19 cellular contexts compared by ENCODE assay signal in the genomic region with DNA sequence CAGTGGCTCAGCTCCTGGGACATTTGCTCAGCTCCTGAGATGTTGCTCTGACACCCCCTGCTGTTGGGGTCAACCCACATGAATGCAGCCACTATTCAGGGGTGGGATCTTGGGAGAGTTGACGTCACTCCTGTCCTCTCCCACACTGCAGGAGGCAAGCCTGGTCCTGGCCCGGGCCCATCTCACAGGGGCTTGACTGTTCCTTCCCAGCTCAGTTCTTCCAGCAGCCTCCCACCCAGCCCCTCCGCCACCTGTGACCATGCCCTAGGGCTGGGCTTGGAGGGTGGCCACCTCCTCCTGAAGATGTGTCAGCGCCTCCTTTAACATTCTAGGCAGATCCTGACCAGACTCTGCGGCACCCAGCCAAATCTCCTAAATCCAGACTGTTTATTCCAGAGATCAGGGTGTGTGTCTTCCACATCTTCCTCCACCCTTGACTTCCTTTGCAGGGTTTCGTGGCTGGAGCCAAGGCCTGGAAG. TPM values are rescaled to one million over a fixed set of nuclear protein-coding genes. Genes with fewer than 3 reads are reported as not detected.
DNase-seq lines count a peak whose midpoint lies in the region; ATAC-seq and TF ChIP-seq lines count a peak whose summit lies in the region.
"Had no signal": no experiment of that assay in that cellular context is flagged by ENCODE, and none has a peak within 500 bp of the region (broad histone marks: within the 10 kb centered on the region; RNA-seq: fewer than 3 reads in every experiment).

No MANE protein-coding gene starts in this region.

- intact Hi-C loops in heart right ventricle (cut with DNase I), result loop anchor here in 7 of 10 donors (5.0 to 10.0 kb wide), 4 partner anchors 134 to 647 kb away; partner anchors contain the start of genes LCOR (in 3 of the 7) and TLL2 (in 3 of the 7)

- H3K27ac ChIP-seq in GM23248 (no peak overlapping the region), VCaP (peak overlapping the region; percentile 92; the same call in 1 of the 2 replicates), heart right ventricle (peak overlapping the region in 2 of 10 donors; percentile 41 to 43), rectal smooth muscle tissue (ENCODE audit: low read depth, low read length) (peak overlapping the region; percentile 45)
- H3K27ac ChIP-seq: BLaER1, vagina had no signal

- WGBS in GM23248 (ENCODE audit: low coverage in 1 of 2, low lambda C conversion rate in 2 of 2, missing lambda C conversion rate in 2 of 2), 2 experiments, result 7 to 8% methylated on average over 6 of the region's 6 CpGs
- 24 to 31% methylated on average over 6 of the region's 6 CpGs for WGBS in heart right ventricle, 2 donors

- ATAC-seq in heart right ventricle (peak in 6 of 8 donors; percentile 35 to 70 (median 48)), HG02884 (IDR thresholded peaks at IDR 0.05; ENCODE audit: unreplicated experiment) (no peak)
- no peak for ATAC-seq in stimulated activated naive B cell treated with anti-CD40 and anti-IgM and Interleukin-4, amounts not matched to agents 10 μg/mL and 1 μg/mL and 100 μg/mL, for 72 hours (replicated peaks)
- ATAC-seq: stimulated activated effector memory CD8-positive, alpha-beta T cell treated with anti-CD3 and anti-CD28 coated beads, Interleukin-12 subunit alpha, Interleukin-12 subunit beta, amount 100 ng/mL, for 72 hours had no signal

- peaks cover 3% of the 10 kb centered on the region in 2 donors for H3K9me3 Mint-ChIP-seq in stimulated activated naive B cell treated with anti-CD40 and anti-IgM and Interleukin-4, amounts not matched to agents 10 μg/mL and 1 μg/mL and 100 μg/mL, for 72 hours
- H3K9me3 Mint-ChIP-seq: stimulated activated effector memory CD8-positive, alpha-beta T cell treated with anti-CD3 and anti-CD28 coated beads, Interleukin-12 subunit alpha, Interleukin-12 subunit beta, amount 100 ng/mL, for 72 hours had no signal

- DNase-seq in GM23248, result peak; percentile 54
- peak; percentile 39 to 59 for DNase-seq in heart right ventricle
- DNase-seq in stimulated activated naive B cell treated with anti-CD40 and anti-IgM and Interleukin-4, amounts not matched to agents 10 μg/mL and 1 μg/mL and 100 μg/mL, for 72 hours, result no peak
- no peak for DNase-seq in MV-4-11 (lab: John Stamatoyannopoulos, UW)
- DNase-seq in RKO (ENCODE audit: low spot score), result no peak
- DNase-seq: activated CD4-positive, alpha-beta T cell treated with anti-CD3 and anti-CD28 coated beads, Interleukin-2, amount 50 U/mL, for 1 hour; anterior cingulate cortex; dermis blood vessel endothelial cell; DMS153; NCI-H1930; NCI-H526 treated with DMSO at 0.1 percent for 48 hours; stimulated activated CD4-positive, alpha-beta T cell treated with anti-CD3 and anti-CD28 coated beads, Interleukin-4, amount 100 ng/mL, for 4 hours had no signal

- in situ Hi-C loops in GM23248 (cut with MboI), result loop anchor here (25.0 kb wide), 2 partner anchors 659 to 834 kb away; no protein-coding TSS in a partner anchor

- H3K9me2 ChIP-seq in GM23248 (ENCODE audit: insufficient read depth), result no peaks in the 10 kb centered on the region

- no peak overlapping the region for H3K4me2 ChIP-seq in GM23248 (ENCODE audit: unreplicated experiment)
- H3K4me2 ChIP-seq: BLaER1 had no signal

- peaks cover 23 to 27% of the 10 kb centered on the region in 2 donors for H3K27me3 Mint-ChIP-seq in stimulated activated naive B cell treated with anti-CD40 and anti-IgM and Interleukin-4, amounts not matched to agents 10 μg/mL and 1 μg/mL and 100 μg/mL, for 72 hours

- peaks cover 0 to 2% of the 10 kb centered on the region in 2 donors for H3K36me3 Mint-ChIP-seq in stimulated activated naive B cell treated with anti-CD40 and anti-IgM and Interleukin-4, amounts not matched to agents 10 μg/mL and 1 μg/mL and 100 μg/mL, for 72 hours
- H3K36me3 Mint-ChIP-seq: stimulated activated effector memory CD8-positive, alpha-beta T cell treated with anti-CD3 and anti-CD28 coated beads, Interleukin-12 subunit alpha, Interleukin-12 subunit beta, amount 100 ng/mL, for 72 hours had no signal

- TF ChIP-seq CTCF in VCaP (conservative IDR thresholded peaks at IDR 0.05) (no peak), heart right ventricle (IDR thresholded peaks at IDR 0.05) (peak in 1 of 9 donors; percentile 14)

- H3K36me3 ChIP-seq in GM23248 (ENCODE audit: low read depth) (no peaks in the 10 kb centered on the region), heart right ventricle (no peaks in the 10 kb centered on the region), rectal smooth muscle tissue (ENCODE audit: control insufficient read depth, insufficient read depth, low read length) (no peaks in the 10 kb centered on the region)
- H3K36me3 ChIP-seq: BLaER1, vagina had no signal

- H3K27me3 ChIP-seq in GM23248 (replicated peaks; ENCODE audit: insufficient read depth) (no peaks in the 10 kb centered on the region; the same call in 1 of the 2 replicates), heart right ventricle (no peaks in the 10 kb centered on the region), rectal smooth muscle tissue (ENCODE audit: control insufficient read depth, insufficient read depth, low read length) (no peaks in the 10 kb centered on the region)
- H3K27me3 ChIP-seq: BLaER1, vagina had no signal

- H3K9me3 ChIP-seq in GM23248 (ENCODE audit: low read depth) (no peaks in the 10 kb centered on the region), heart right ventricle (no peaks in the 10 kb centered on the region)
- H3K9me3 ChIP-seq: BLaER1, vagina had no signal

- H3K4me1 ChIP-seq in GM23248 (ENCODE audit: insufficient read depth) (peaks cover 7% of the 10 kb centered on the region), heart right ventricle (peaks cover 2 to 38% (median 14%) of the 10 kb centered on the region in 9 donors), rectal smooth muscle tissue (ENCODE audit: control insufficient read depth, insufficient read depth, low read length) (peaks cover 29% of the 10 kb centered on the region)

- peaks cover 10 to 22% of the 10 kb centered on the region in 2 donors for H3K4me1 Mint-ChIP-seq in stimulated activated naive B cell treated with anti-CD40 and anti-IgM and Interleukin-4, amounts not matched to agents 10 μg/mL and 1 μg/mL and 100 μg/mL, for 72 hours

- no peaks in the 10 kb centered on the region for H3K79me2 ChIP-seq in GM23248 (ENCODE audit: insufficient read depth)

- no peaks in the 10 kb centered on the region for H4K20me1 ChIP-seq in GM23248 (ENCODE audit: insufficient read depth)
- H4K20me1 ChIP-seq: BLaER1 had no signal

- H3F3A ChIP-seq in GM23248 (ENCODE audit: insufficient read depth), result no peaks in the 10 kb centered on the region

- H3K27ac Mint-ChIP-seq in stimulated activated naive B cell treated with anti-CD40 and anti-IgM and Interleukin-4, amounts not matched to agents 10 μg/mL and 1 μg/mL and 100 μg/mL, for 72 hours, result no peak overlapping the region
- H3K27ac Mint-ChIP-seq: stimulated activated effector memory CD8-positive, alpha-beta T cell treated with anti-CD3 and anti-CD28 coated beads, Interleukin-12 subunit alpha, Interleukin-12 subunit beta, amount 100 ng/mL, for 72 hours had no signal

- H3K4me3 ChIP-seq in GM23248 (no peak overlapping the region), heart right ventricle (no peak overlapping the region), rectal smooth muscle tissue (ENCODE audit: low read length) (no peak overlapping the region)
- H3K4me3 ChIP-seq: BLaER1, vagina had no signal

- H2AFZ ChIP-seq in GM23248, result no peak overlapping the region

- H3K4me3 Mint-ChIP-seq in stimulated activated naive B cell treated with anti-CD40 and anti-IgM and Interleukin-4, amounts not matched to agents 10 μg/mL and 1 μg/mL and 100 μg/mL, for 72 hours, result no peak overlapping the region
- H3K4me3 Mint-ChIP-seq: stimulated activated effector memory CD8-positive, alpha-beta T cell treated with anti-CD3 and anti-CD28 coated beads, Interleukin-12 subunit alpha, Interleukin-12 subunit beta, amount 100 ng/mL, for 72 hours had no signal

- H3K9ac ChIP-seq in GM23248 (no peak overlapping the region), rectal smooth muscle tissue (ENCODE audit: low read length) (no peak overlapping the region)
- H3K9ac ChIP-seq: BLaER1 had no signal

RNA-seq across cellular contexts. Expression of gene OPALIN, which starts 19.1 kb away (rescaled TPM):
- not detected in 2 replicates for total RNA-seq in GM23248 (2014; rRNA removed; shearing (Covaris generic))
- polyA plus RNA-seq in GM23248 (2016; fragmentation: Nextera tagmentation; extraction: Ambion mirVana), result not detected in 2 replicates
- total RNA-seq in heart right ventricle, result not detected
- polyA plus RNA-seq in heart right ventricle, result not detected
- total RNA-seq: dermis blood vessel endothelial cell, pulmonary artery endothelial cell, vagina had no signal

Comparison
In these comparisons a context has a peak if more than half of its experiments do, and no peak if none do; other contexts are left out.
1. DNase-seq: peak in GM23248 (single experiment) and heart right ventricle (2 of 2); none in stimulated activated naive B cell treated with anti-CD40 and anti-IgM and Interleukin-4, amounts not matched to agents 10 μg/mL and 1 μg/mL and 100 μg/mL, for 72 hours (single experiment), MV-4-11 (single experiment) and RKO (single experiment).
2. ATAC-seq: peak in heart right ventricle (6 of 8); none in HG02884 (single experiment) and stimulated activated naive B cell treated with anti-CD40 and anti-IgM and Interleukin-4, amounts not matched to agents 10 μg/mL and 1 μg/mL and 100 μg/mL, for 72 hours (0 of 2).